ENCODE assay signal across 2 cellular contexts in the genomic region with DNA sequence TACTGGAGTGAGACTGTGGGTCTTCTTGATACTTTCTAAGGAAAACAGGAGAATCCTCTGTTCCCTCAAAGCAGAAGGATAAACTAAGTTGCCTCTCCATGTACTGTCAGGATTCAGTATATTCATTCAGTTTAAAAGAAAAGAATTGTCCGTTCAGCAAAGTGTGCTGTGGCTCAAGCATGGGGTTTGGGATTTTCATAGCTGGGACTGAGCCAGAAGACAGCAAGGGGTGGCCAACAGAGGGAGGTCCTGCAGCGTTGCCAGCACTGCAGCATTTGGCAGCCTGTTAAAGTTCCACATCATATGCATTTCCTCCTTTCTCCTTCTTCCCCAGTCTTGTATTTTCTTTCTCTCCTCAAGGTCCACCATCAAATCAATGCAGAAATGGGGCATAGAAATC.
TF ChIP-seq lines count a peak whose summit lies in the region.

No MANE protein-coding gene starts in this region.

TF ChIP-seq in SK-N-SH treated with all-trans-retinoic acid at 6 μM for 48 hours, 23 proteins besides CTCF, POLR2A, EP300 and RAD21 (continued from another document):
- TF ChIP-seq CSRNP3 (CRISPR knock-in tag; IDR thresholded peaks at IDR 0.05) (no peak), ZNF8 (CRISPR knock-in tag; IDR thresholded peaks at IDR 0.05) (no peak), ZFP30 (CRISPR knock-in tag; IDR thresholded peaks at IDR 0.05) (no peak), TCF4 (CRISPR knock-in tag; IDR thresholded peaks at IDR 0.05; ENCODE audit: borderline replicate concordance) (no peak), ZFP3 (CRISPR knock-in tag; IDR thresholded peaks at IDR 0.05) (no peak), SNAI2 (CRISPR knock-in tag; IDR thresholded peaks at IDR 0.05) (no peak), ZC3H10 (CRISPR knock-in tag; IDR thresholded peaks at IDR 0.05) (no peak), PPARA (CRISPR knock-in tag; IDR thresholded peaks at IDR 0.05; ENCODE audit: borderline replicate concordance) (no peak), BACH2 (CRISPR knock-in tag; IDR thresholded peaks at IDR 0.05; ENCODE audit: borderline replicate concordance) (no peak), OSR1 (CRISPR knock-in tag; IDR thresholded peaks at IDR 0.05) (no peak), ZNF565 (CRISPR knock-in tag; conservative IDR thresholded peaks at IDR 0.05; ENCODE audit: low read depth) (no peak), GLIS3 (CRISPR knock-in tag; IDR thresholded peaks at IDR 0.05) (no peak), ARNTL (CRISPR knock-in tag; IDR thresholded peaks at IDR 0.05; ENCODE audit: borderline replicate concordance, low read depth) (no peak), ESRRG (CRISPR knock-in tag; IDR thresholded peaks at IDR 0.05) (no peak)
TF ChIP-seq in SK-N-SH treated with all-trans-retinoic acid at 6 μM for 48 hours: peak in this region for 0.

TF ChIP-seq in SK-N-SH, 30 proteins besides CTCF, POLR2A, EP300 and RAD21 (continued from another document):
- TF ChIP-seq REST (IDR thresholded peaks at IDR 0.05; ENCODE audit: low read depth, low read length) (no peak), GABPA (IDR thresholded peaks at IDR 0.05; ENCODE audit: low read depth) (no peak), POLR2AphosphoS5 (IDR thresholded peaks at IDR 0.05; ENCODE audit: low read depth, low read length) (no peak)
